Comparison of ENCODE assay signal across 1 cellular context in genomic region chr5:57187977-57188376, GRCh38.
TF ChIP-seq lines count a peak whose summit lies in the region.

No MANE protein-coding gene starts in this region.

TF ChIP-seq in GM12878, 131 proteins besides CTCF, POLR2A, EP300 and RAD21:
- 0 out of 2 replicates have a peak, but pooled peaks have one; percentile 27 for TF ChIP-seq ZNF384 (IDR thresholded peaks at IDR 0.05; ENCODE audit: borderline replicate concordance, low read depth, low read length)
